In the genomic region with DNA sequence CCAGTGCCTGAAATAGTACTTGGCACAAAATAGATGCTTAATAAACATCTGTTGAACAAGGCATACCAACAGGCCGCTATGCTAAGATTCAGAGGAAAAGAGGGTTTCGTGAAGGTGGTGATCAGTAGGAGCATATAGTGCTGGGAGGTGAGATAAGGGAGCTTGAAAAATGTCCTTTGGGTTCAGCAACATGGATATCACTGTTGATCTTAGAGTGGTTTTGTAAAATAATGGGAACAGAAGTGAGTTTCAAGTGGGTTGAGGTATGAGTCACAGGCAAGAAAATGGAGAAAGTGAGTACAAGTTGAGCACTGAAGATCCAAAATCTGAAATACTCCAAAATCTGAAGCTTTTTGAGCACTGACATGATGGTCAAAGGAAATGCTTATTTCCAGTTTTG, we compare ENCODE assay signal across 23 cellular contexts.
"Had no signal": no experiment of that assay in that cellular context is flagged by ENCODE, and none has a peak within 500 bp of the region (broad histone marks: within the 10 kb centered on the region; RNA-seq: fewer than 3 reads in every experiment).

No MANE protein-coding gene starts in this region.

- FAIRE-seq: TTC549 had no signal

- H3K4me3 Mint-ChIP-seq: activated B cell treated with CpG ODN at 0.5 μM for 24 hours; activated CD4-positive, alpha-beta memory T cell treated with anti-CD3 and anti-CD28 coated beads, Interleukin-2, amount 10 ng/mL, durations not matched to agents 7 days and 5 days; activated naive CD8-positive, alpha-beta T cell treated with anti-CD3 and anti-CD28 coated beads, Interleukin-2, amount 10 ng/mL, durations not matched to agents 7 days and 5 days; T-helper 1 cell treated with Interleukin-12 subunit alpha and Interleukin-12 subunit beta and Interleukin-4 antibody, amounts not matched to agents 30 μg/mL and 1 μg/mL, for 36 hours had no signal

- DNase-seq: activated B cell treated with CpG ODN at 0.5 μM for 24 hours; activated CD4-positive, alpha-beta memory T cell treated with anti-CD3 and anti-CD28 coated beads, Interleukin-2, amount 10 ng/mL, durations not matched to agents 7 days and 5 days; activated CD4-positive, alpha-beta T cell treated with anti-CD3 and anti-CD28 coated beads for 1 hour; activated CD4-positive, alpha-beta T cell treated with anti-CD3 and anti-CD28 coated beads, Interleukin-2, amount 50 U/mL, for 1 hour; activated effector memory CD4-positive, alpha-beta T cell treated with anti-CD3 and anti-CD28 coated beads, Interleukin-2, amount 50 U/mL, for 16 hours; activated naive CD4-positive, alpha-beta T cell treated with Interleukin-2 at 50 U/mL for 16 hours; activated naive CD8-positive, alpha-beta T cell treated with anti-CD3 and anti-CD28 coated beads, Interleukin-2, amount 10 ng/mL, durations not matched to agents 7 days and 5 days; activated T-cell treated with anti-CD3 and anti-CD28 coated beads for 4 hours; aorta; caudate nucleus; NCI-H146; NCI-H187 treated with DMSO at 0.1 percent for 48 hours; NCI-H2081 treated with DMSO at 0.1 percent for 48 hours; NCI-H446; NCI-H524; Peyer's patch; Right ventricle myocardium superior; SJCRH30; T-helper 9 cell had no signal

- H3K9me3 ChIP-seq: breast epithelium, Peyer's patch had no signal

- H3K36me3 ChIP-seq: breast epithelium, Peyer's patch had no signal

- H3K27ac ChIP-seq: breast epithelium, Peyer's patch, RWPE1, SJCRH30 had no signal

- H3K27me3 ChIP-seq: breast epithelium, Peyer's patch, SJCRH30 had no signal

- H3K4me3 ChIP-seq: breast epithelium, Peyer's patch, SJCRH30 had no signal

- H3K27ac Mint-ChIP-seq: activated B cell treated with CpG ODN at 0.5 μM for 24 hours; activated CD4-positive, alpha-beta memory T cell treated with anti-CD3 and anti-CD28 coated beads, Interleukin-2, amount 10 ng/mL, durations not matched to agents 7 days and 5 days; activated naive CD8-positive, alpha-beta T cell treated with anti-CD3 and anti-CD28 coated beads, Interleukin-2, amount 10 ng/mL, durations not matched to agents 7 days and 5 days; T-helper 1 cell treated with Interleukin-12 subunit alpha and Interleukin-12 subunit beta and Interleukin-4 antibody, amounts not matched to agents 30 μg/mL and 1 μg/mL, for 36 hours had no signal

- H3K27me3 Mint-ChIP-seq: activated B cell treated with CpG ODN at 0.5 μM for 24 hours; activated CD4-positive, alpha-beta memory T cell treated with anti-CD3 and anti-CD28 coated beads, Interleukin-2, amount 10 ng/mL, durations not matched to agents 7 days and 5 days; activated naive CD8-positive, alpha-beta T cell treated with anti-CD3 and anti-CD28 coated beads, Interleukin-2, amount 10 ng/mL, durations not matched to agents 7 days and 5 days had no signal

- H3K9me3 Mint-ChIP-seq: activated B cell treated with CpG ODN at 0.5 μM for 24 hours; activated CD4-positive, alpha-beta memory T cell treated with anti-CD3 and anti-CD28 coated beads, Interleukin-2, amount 10 ng/mL, durations not matched to agents 7 days and 5 days; T-helper 1 cell treated with Interleukin-12 subunit alpha and Interleukin-12 subunit beta and Interleukin-4 antibody, amounts not matched to agents 30 μg/mL and 1 μg/mL, for 36 hours had no signal
